9 cellular contexts compared by ENCODE assay signal in genomic region chr2:222730346-222731065, GRCh38. TPM values are rescaled to one million over a fixed set of nuclear protein-coding genes. Genes with fewer than 3 reads are reported as not detected.
DNase-seq lines count a peak whose midpoint lies in the region; ATAC-seq, FAIRE-seq and TF ChIP-seq lines count a peak whose summit lies in the region.
"Had no signal": no experiment of that assay in that cellular context is flagged by ENCODE, and none has a peak within 500 bp of the region (broad histone marks: within the 10 kb centered on the region; RNA-seq: fewer than 3 reads in every experiment).

No MANE protein-coding gene starts in this region.

- ATAC-seq in GM21576 (IDR thresholded peaks at IDR 0.05; ENCODE audit: unreplicated experiment) (peak; percentile 55), HG03575 (IDR thresholded peaks at IDR 0.05; ENCODE audit: extremely low read depth, insufficient number of reproducible peaks, low FRiP score, unreplicated experiment) (peak; percentile 35), left lung (peak; percentile 57), HG03097 (IDR thresholded peaks at IDR 0.05; ENCODE audit: low FRiP score, unreplicated experiment) (no peak)

- no peak overlapping the region for H3K27ac ChIP-seq in left lung

- intact Hi-C loops in left lung (cut with DNase I), result no loop called here

- no peaks in the 10 kb centered on the region for H3K27me3 ChIP-seq in left lung

- H3K4me3 ChIP-seq in left lung, result no peak overlapping the region

- H3K36me3 ChIP-seq in left lung, result no peaks in the 10 kb centered on the region

- DNase-seq in GM18507 (ENCODE audit: extremely low spot score, insufficient read length, low read depth), result no peak
- no peak for DNase-seq in left lung
- DNase-seq in HUDEP-2 (lab: John Stamatoyannopoulos, UW; ENCODE audit: unreplicated experiment in 76 of 76), result no peak
- no peak for DNase-seq in dedifferentiated amniotic fluid mesenchymal stem cell (ENCODE audit: extremely low spot score)
- no peak for DNase-seq in cerebellar cortex (ENCODE audit: low spot score)
- DNase-seq: activated naive CD4-positive, alpha-beta T cell had no signal

- peaks cover 6 to 16% of the 10 kb centered on the region in 2 donors for H3K4me1 ChIP-seq in left lung

- peak; percentile 87 for FAIRE-seq in GM18507 (lab: Jason Lieb, UNC)

- no peak for TF ChIP-seq CTCF in left lung (IDR thresholded peaks at IDR 0.05)

- no peaks in the 10 kb centered on the region for H3K9me3 ChIP-seq in left lung

RNA-seq across cellular contexts. Expression of gene MOGAT1, which starts 59.0 kb away (rescaled TPM):
- under 1 TPM in 1 of 2 donors, not detected in 1; 0.26 TPM for total RNA-seq in left lung
